9 cellular contexts compared by ENCODE assay signal in the genomic region with DNA sequence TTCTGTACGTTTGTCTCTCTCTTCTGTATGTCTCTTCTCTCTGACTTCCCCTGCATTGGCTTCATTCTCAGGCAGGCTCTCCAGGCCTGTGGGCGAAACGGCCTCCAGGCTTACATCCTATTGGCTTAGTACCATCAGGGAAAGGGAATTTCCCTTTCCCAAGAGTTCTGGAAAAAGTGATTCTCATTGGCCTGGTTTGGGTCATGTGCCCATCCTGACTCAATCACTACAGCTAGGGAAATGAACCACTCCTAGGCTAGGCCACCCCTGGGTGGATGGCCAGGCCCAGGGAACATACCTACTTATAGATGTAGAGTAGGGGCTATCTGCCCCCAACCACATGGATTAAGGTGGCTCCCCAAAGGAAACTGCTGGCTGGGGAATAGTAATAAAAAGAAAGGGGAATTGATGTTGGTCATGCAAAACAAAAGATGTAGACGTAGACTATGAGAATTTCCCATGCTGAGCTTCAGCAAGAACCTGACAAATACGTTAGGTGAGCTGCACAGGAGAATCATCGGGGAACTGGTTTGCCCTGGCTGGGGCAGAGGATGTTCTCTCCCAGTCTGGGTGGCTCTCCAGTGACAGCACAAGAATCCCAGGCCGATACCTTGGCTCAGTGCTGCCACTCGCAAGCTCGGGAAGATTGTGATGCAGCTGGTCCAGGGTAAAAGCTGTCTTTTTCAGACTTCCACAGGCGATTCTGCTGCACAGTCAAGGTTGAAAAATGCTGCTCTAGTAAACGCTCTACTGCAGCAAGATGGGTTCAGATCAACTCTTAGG. TPM values are rescaled to one million over a fixed set of nuclear protein-coding genes. Genes with fewer than 3 reads are reported as not detected.
A peak's percentile ranks its signal among the peaks of the same experiment; 100 is the strongest.
DNase-seq lines count a peak whose midpoint lies in the region; ATAC-seq lines count a peak whose summit lies in the region.
"Had no signal": no experiment of that assay in that cellular context is flagged by ENCODE, and none has a peak within 500 bp of the region (broad histone marks: within the 10 kb centered on the region; RNA-seq: fewer than 3 reads in every experiment).

No MANE protein-coding gene starts in this region.

- 60 to 70% methylated on average over 11 of the region's 11 CpGs for WGBS in GM23248 (ENCODE audit: low coverage in 1 of 2, low lambda C conversion rate in 2 of 2, missing lambda C conversion rate in 2 of 2), 2 experiments

- H3K9me2 ChIP-seq in GM23248 (ENCODE audit: insufficient read depth), result no peaks in the 10 kb centered on the region

- peaks cover 5% of the 10 kb centered on the region; the same call in 1 of the 2 replicates for H4K20me1 ChIP-seq in GM23248 (ENCODE audit: insufficient read depth)

- H3K36me3 ChIP-seq in GM23248 (ENCODE audit: low read depth), result peaks cover under 1% of the 10 kb centered on the region; the same call in 1 of the 2 replicates

- no peak overlapping the region for H3K4me3 ChIP-seq in GM23248

- peaks cover 3% of the 10 kb centered on the region; the same call in 1 of the 2 replicates for H3F3A ChIP-seq in GM23248 (ENCODE audit: insufficient read depth)

- peak overlapping the region; percentile 52 for H2AFZ ChIP-seq in GM23248

- no peaks in the 10 kb centered on the region for H3K9me3 ChIP-seq in GM23248 (ENCODE audit: low read depth)

- H3K4me2 ChIP-seq in GM23248 (ENCODE audit: unreplicated experiment), result no peak overlapping the region

- ATAC-seq in HG02938 (IDR thresholded peaks at IDR 0.05; ENCODE audit: unreplicated experiment) (no peak), GM18520 (IDR thresholded peaks at IDR 0.05; ENCODE audit: unreplicated experiment) (no peak), GM18517 (IDR thresholded peaks at IDR 0.05; ENCODE audit: unreplicated experiment) (no peak)

- in situ Hi-C loops in GM23248 (cut with MboI), result no loop called here

- H3K79me2 ChIP-seq in GM23248 (ENCODE audit: insufficient read depth), result peaks cover 11% of the 10 kb centered on the region

- peak overlapping the region; percentile 18 for H3K9ac ChIP-seq in GM23248

- no peaks in the 10 kb centered on the region for H3K27me3 ChIP-seq in GM23248 (replicated peaks; ENCODE audit: insufficient read depth)

- DNase-seq in 8988T (peak; percentile 21), GM23248 (peak; percentile 91), inferior parietal cortex (ENCODE audit: extremely low spot score) (peak; percentile 48), DMS79 (lab: John Stamatoyannopoulos, UW) (no peak)
- DNase-seq: NCI-H1048 had no signal

- H3K27ac ChIP-seq in GM23248 (peak overlapping the region; percentile 25; the same call in 1 of the 2 replicates), angular gyrus (ENCODE audit: low read depth, low read length) (peak overlapping the region; percentile 19)

- peaks cover 14% of the 10 kb centered on the region for H3K4me1 ChIP-seq in GM23248 (ENCODE audit: insufficient read depth)

RNA-seq across cellular contexts. Expression of gene EGR1, which starts 3.7 kb away (rescaled TPM):
- 14.3 and 19.0 TPM in 2 replicates for total RNA-seq in GM23248 (2014; rRNA removed; shearing (Covaris generic))
- polyA plus RNA-seq in GM23248 (2016; fragmentation: Nextera tagmentation; extraction: Ambion mirVana), result 161 and 170 TPM in 2 replicates

RNA-seq across cellular contexts. Expression of gene REEP2, which starts 22.7 kb away (rescaled TPM):
- total RNA-seq in GM23248 (2014; rRNA removed; shearing (Covaris generic)), result 4.4 and 5.0 TPM in 2 replicates
- polyA plus RNA-seq in GM23248 (2016; fragmentation: Nextera tagmentation; extraction: Ambion mirVana), result 8.6 and 9.4 TPM in 2 replicates
